Comparison of ENCODE assay signal across 9 cellular contexts in the genomic region with DNA sequence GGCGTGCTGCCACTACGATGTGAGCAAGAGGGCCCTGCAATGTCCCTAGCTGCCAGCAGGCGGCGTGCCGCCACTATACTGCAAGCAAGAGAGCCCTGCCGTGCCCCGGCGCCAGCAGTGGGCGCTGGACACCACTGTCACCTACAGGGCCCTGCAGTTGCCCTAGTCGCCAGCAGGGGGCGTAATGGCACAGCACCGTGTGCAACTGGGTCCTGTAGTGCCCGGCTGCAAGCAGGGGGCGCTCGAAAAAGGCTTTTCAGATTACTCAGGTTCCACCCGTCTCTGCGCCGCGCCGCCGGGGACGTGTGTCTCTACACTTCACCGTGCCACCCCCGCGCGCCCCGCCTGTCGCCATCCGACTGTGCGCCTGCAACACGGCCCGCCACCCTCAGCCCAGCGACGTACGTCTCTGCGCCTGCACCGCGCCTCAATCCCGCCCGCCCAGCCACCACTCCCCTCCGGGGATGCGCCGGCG.
A peak's percentile ranks its signal among the peaks of the same experiment; 100 is the strongest.
DNase-seq lines count a peak whose midpoint lies in the region; ATAC-seq, FAIRE-seq and TF ChIP-seq lines count a peak whose summit lies in the region.
"Had no signal": no experiment of that assay in that cellular context is flagged by ENCODE, and none has a peak within 500 bp of the region (broad histone marks: within the 10 kb centered on the region; RNA-seq: fewer than 3 reads in every experiment).

No MANE protein-coding gene starts in this region.

- H2AFZ ChIP-seq in OCI-LY3 (ENCODE audit: low read depth, low read length), result no peak overlapping the region

- no peak for ATAC-seq in HG02610 (IDR thresholded peaks at IDR 0.05; ENCODE audit: unreplicated experiment)

- no peak overlapping the region for H3K9ac ChIP-seq in OCI-LY3 (ENCODE audit: low read length)

- peak overlapping the region; percentile 80; the same call in 1 of the 2 replicates for H3K4me3 ChIP-seq in GM08714 (ENCODE audit: low read length)
- H3K4me3 ChIP-seq in OCI-LY3 (ENCODE audit: low read length), result no peak overlapping the region
- H3K4me3 ChIP-seq in coronary artery, result no peak overlapping the region
- no peak overlapping the region for H3K4me3 ChIP-seq in small intestine (ENCODE audit: low read depth in 1 of 2, low read length in 2 of 2)
- H3K4me3 ChIP-seq in thyroid gland (replicated peaks in 1 of 3), result no peak overlapping the region

- FAIRE-seq in small intestine (lab: Jason Lieb, UNC), result no peak

- WGBS in small intestine, 3 donors, result 76 to 87% (median 85%) methylated on average over 41 to 44 of the region's 44 CpGs
- 73 to 81% methylated on average over 29 to 43 of the region's 44 CpGs for WGBS in thyroid gland, 2 donors

- H3K4me2 ChIP-seq in OCI-LY3 (ENCODE audit: low read length), result no peak overlapping the region

- H3K9me3 Mint-ChIP-seq in progenitor cell of endocrine pancreas (ENCODE audit: low read depth), result peaks cover 24% of the 10 kb centered on the region

- H3K79me2 ChIP-seq in OCI-LY3 (ENCODE audit: low read length), result no peaks in the 10 kb centered on the region

- H3K27me3 Mint-ChIP-seq in progenitor cell of endocrine pancreas, result no peaks in the 10 kb centered on the region

- TF ChIP-seq CTCF in OCI-LY3 (IDR thresholded peaks at IDR 0.05; ENCODE audit: low read depth, low read length) (peak; percentile 49), coronary artery (IDR thresholded peaks at IDR 0.05) (peak; percentile 59), progenitor cell of endocrine pancreas (IDR thresholded peaks at IDR 0.05; ENCODE audit: unreplicated experiment) (peak; percentile 24), thyroid gland (IDR thresholded peaks at IDR 0.05) (peak in 2 of 6 experiments; percentile 5 to 20)

- no peak overlapping the region for H3K27ac Mint-ChIP-seq in progenitor cell of endocrine pancreas
- H3K27ac Mint-ChIP-seq: activated naive CD8-positive, alpha-beta T cell had no signal

- H3K36me3 Mint-ChIP-seq in progenitor cell of endocrine pancreas (ENCODE audit: insufficient read depth), result no peaks in the 10 kb centered on the region
- H3K36me3 Mint-ChIP-seq: activated naive CD8-positive, alpha-beta T cell had no signal

- H3K4me3 Mint-ChIP-seq in progenitor cell of endocrine pancreas (ENCODE audit: low read depth), result no peak overlapping the region
- H3K4me3 Mint-ChIP-seq: activated naive CD8-positive, alpha-beta T cell had no signal

- intact Hi-C loops in thyroid gland (cut with DNase I), result no loop called here

- no peaks in the 10 kb centered on the region for H4K20me1 ChIP-seq in OCI-LY3 (ENCODE audit: insufficient read depth, low read length)

- H3K27me3 ChIP-seq in OCI-LY3 (ENCODE audit: low read depth, low read length) (peaks cover 9% of the 10 kb centered on the region; the same call in 1 of the 2 replicates), small intestine (ENCODE audit: control insufficient read depth in 2 of 2, insufficient read depth in 2 of 2, low read length in 2 of 2) (no peaks in the 10 kb centered on the region), thyroid gland (no peaks in the 10 kb centered on the region)

- H3K9me3 ChIP-seq in OCI-LY3 (ENCODE audit: insufficient read depth, low read length) (no peaks in the 10 kb centered on the region), small intestine (ENCODE audit: control insufficient read depth, low read depth) (no peaks in the 10 kb centered on the region), thyroid gland (no peaks in the 10 kb centered on the region)

- no peak for DNase-seq in coronary artery (ENCODE audit: low spot score)
- DNase-seq in progenitor cell of endocrine pancreas (ENCODE audit: low spot score, unreplicated experiment), result no peak
- DNase-seq in small intestine, result no peak
- no peak for DNase-seq in thyroid gland
- DNase-seq in NCI-H1436 (lab: John Stamatoyannopoulos, UW), result no peak

- H3K36me3 ChIP-seq in OCI-LY3 (replicated peaks; ENCODE audit: low read depth, low read length) (no peaks in the 10 kb centered on the region), small intestine (ENCODE audit: control insufficient read depth in 2 of 2, insufficient read depth in 2 of 2, low read length in 2 of 2) (no peaks in the 10 kb centered on the region), thyroid gland (no peaks in the 10 kb centered on the region)

- no peak overlapping the region for H3K27ac ChIP-seq in OCI-LY3 (ENCODE audit: low read length)
- no peak overlapping the region for H3K27ac ChIP-seq in coronary artery
- H3K27ac ChIP-seq in small intestine (ENCODE audit: low read depth in 1 of 2, low read length in 1 of 2), result no peak overlapping the region
- H3K27ac ChIP-seq in thyroid gland, result no peak overlapping the region

- no peaks in the 10 kb centered on the region for H3K4me1 Mint-ChIP-seq in progenitor cell of endocrine pancreas (ENCODE audit: low read depth)

- H3K4me1 ChIP-seq in OCI-LY3 (ENCODE audit: low read length) (peaks cover 7% of the 10 kb centered on the region), small intestine (ENCODE audit: control insufficient read depth in 2 of 2, insufficient read depth in 1 of 2, low read depth in 1 of 2, low read length in 1 of 2) (no peaks in the 10 kb centered on the region), thyroid gland (no peaks in the 10 kb centered on the region)

- no peak for TF ChIP-seq POLR2A in thyroid gland (IDR thresholded peaks at IDR 0.05)
